ENCODE assay signal across 1 cellular context in the genomic region with DNA sequence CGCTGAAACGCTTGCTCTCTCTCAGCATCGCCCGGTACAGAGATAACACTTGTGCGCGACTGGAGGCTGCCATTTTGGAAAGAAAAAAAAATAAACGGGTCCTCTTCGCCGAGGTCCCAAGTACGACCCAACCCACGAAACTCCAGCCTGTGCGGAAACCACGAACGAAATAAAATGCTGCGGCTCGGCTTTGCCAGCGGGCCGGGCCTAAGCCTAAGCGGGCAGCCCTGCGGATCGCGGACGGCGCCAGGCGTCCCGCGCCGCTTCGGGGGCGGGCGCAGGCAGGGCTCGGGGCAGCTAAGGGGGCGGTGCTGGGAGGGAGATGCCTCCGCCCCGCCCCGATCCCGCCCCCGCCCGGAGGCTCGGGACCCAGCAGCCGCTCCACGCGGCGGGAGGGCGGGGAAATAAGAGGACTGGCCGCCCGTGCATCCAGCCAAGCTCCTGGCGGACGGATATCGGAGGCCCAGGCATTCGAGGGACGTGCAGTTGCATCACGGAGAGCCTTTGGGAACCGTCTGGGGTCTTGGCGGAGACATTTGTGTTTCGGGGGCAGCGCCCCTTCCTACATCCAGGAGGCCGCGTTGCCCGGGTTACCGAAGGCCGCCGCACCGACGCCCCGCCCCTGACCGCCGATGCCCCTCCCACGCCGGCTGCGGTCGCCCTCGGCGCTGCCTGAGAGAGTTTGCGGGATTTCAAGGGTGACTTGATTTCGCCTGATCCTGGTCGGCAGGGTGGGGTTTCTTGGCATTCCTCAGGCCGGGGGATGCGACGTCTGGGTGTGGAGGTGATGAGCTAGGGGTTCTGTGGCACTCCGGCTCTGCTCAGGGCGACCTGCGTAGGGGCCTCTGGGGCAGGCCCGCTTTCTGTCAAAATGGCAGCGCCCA.
TF ChIP-seq lines count a peak whose summit lies in the region.

A gene (plus strand): TSS at position 853 of the 884 bp plus-strand sequence.
A gene (minus strand): TSS at position 290 of the 884 bp plus-strand sequence. CDS start 217 bp downstream, at position 73.

TF ChIP-seq in HEK293, 187 proteins besides CTCF, POLR2A, EP300 and RAD21 (continued from another document and continues in another):
- TF ChIP-seq, protein P1, sequence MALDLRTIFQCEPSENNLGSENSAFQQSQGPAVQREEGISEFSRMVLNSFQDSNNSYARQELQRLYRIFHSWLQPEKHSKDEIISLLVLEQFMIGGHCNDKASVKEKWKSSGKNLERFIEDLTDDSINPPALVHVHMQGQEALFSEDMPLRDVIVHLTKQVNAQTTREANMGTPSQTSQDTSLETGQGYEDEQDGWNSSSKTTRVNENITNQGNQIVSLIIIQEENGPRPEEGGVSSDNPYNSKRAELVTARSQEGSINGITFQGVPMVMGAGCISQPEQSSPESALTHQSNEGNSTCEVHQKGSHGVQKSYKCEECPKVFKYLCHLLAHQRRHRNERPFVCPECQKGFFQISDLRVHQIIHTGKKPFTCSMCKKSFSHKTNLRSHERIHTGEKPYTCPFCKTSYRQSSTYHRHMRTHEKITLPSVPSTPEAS (tag by site-specific recombination; IDR thresholded peaks at IDR 0.05) = no peak
- TF ChIP-seq ZBTB20 (tag by site-specific recombination; IDR thresholded peaks at IDR 0.05) = no peak; the same call in none of the 2 replicates
- no peak for TF ChIP-seq ZNF624 (tag by site-specific recombination; IDR thresholded peaks at IDR 0.05)
- TF ChIP-seq SP7 (tag by site-specific recombination; IDR thresholded peaks at IDR 0.05) = peak; percentile 73
- TF ChIP-seq, protein P2, sequence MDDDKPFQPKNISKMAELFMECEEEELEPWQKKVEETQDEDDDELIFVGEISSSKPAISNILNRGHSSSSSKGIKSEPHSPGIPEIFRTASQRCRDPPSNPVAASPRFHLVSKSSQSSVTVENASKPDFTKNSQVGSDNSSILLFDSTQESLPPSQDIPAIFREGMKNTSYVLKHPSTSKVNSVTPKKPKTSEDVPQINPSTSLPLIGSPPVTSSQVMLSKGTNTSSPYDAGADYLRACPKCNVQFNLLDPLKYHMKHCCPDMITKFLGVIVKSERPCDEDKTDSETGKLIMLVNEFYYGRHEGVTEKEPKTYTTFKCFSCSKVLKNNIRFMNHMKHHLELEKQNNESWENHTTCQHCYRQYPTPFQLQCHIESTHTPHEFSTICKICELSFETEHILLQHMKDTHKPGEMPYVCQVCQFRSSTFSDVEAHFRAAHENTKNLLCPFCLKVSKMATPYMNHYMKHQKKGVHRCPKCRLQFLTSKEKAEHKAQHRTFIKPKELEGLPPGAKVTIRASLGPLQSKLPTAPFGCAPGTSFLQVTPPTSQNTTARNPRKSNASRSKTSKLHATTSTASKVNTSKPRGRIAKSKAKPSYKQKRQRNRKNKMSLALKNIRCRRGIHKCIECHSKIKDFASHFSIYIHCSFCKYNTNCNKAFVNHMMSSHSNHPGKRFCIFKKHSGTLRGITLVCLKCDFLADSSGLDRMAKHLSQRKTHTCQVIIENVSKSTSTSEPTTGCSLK (tag by site-specific recombination; IDR thresholded peaks at IDR 0.05) = no peak
- peak; percentile 59; the same call in 1 of the 2 replicates for TF ChIP-seq EGR2 (tag by site-specific recombination; IDR thresholded peaks at IDR 0.05; ENCODE audit: low read depth)
- peak; percentile 77; the same call in 1 of the 2 replicates for TF ChIP-seq ZNF501 (tag by site-specific recombination; IDR thresholded peaks at IDR 0.05)
- TF ChIP-seq MEIS1 (CRISPR knock-in tag; IDR thresholded peaks at IDR 0.05; ENCODE audit: borderline replicate concordance) = no peak
- no peak for TF ChIP-seq ZNF768 (tag by site-specific recombination; IDR thresholded peaks at IDR 0.05)
- TF ChIP-seq, protein P3, sequence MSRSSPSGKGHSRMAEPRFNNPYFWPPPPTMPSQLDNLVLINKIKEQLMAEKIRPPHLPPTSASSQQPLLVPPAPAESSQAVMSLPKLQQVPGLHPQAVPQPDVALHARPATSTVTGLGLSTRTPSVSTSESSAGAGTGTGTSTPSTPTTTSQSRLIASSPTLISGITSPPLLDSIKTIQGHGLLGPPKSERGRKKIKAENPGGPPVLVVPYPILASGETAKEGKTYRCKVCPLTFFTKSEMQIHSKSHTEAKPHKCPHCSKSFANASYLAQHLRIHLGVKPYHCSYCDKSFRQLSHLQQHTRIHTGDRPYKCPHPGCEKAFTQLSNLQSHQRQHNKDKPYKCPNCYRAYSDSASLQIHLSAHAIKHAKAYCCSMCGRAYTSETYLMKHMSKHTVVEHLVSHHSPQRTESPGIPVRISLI (tag by site-specific recombination; IDR thresholded peaks at IDR 0.05) = peak; percentile 97
- TF ChIP-seq KLF1 (tag by site-specific recombination; IDR thresholded peaks at IDR 0.05) = peak; percentile 79
- TF ChIP-seq, protein P4, sequence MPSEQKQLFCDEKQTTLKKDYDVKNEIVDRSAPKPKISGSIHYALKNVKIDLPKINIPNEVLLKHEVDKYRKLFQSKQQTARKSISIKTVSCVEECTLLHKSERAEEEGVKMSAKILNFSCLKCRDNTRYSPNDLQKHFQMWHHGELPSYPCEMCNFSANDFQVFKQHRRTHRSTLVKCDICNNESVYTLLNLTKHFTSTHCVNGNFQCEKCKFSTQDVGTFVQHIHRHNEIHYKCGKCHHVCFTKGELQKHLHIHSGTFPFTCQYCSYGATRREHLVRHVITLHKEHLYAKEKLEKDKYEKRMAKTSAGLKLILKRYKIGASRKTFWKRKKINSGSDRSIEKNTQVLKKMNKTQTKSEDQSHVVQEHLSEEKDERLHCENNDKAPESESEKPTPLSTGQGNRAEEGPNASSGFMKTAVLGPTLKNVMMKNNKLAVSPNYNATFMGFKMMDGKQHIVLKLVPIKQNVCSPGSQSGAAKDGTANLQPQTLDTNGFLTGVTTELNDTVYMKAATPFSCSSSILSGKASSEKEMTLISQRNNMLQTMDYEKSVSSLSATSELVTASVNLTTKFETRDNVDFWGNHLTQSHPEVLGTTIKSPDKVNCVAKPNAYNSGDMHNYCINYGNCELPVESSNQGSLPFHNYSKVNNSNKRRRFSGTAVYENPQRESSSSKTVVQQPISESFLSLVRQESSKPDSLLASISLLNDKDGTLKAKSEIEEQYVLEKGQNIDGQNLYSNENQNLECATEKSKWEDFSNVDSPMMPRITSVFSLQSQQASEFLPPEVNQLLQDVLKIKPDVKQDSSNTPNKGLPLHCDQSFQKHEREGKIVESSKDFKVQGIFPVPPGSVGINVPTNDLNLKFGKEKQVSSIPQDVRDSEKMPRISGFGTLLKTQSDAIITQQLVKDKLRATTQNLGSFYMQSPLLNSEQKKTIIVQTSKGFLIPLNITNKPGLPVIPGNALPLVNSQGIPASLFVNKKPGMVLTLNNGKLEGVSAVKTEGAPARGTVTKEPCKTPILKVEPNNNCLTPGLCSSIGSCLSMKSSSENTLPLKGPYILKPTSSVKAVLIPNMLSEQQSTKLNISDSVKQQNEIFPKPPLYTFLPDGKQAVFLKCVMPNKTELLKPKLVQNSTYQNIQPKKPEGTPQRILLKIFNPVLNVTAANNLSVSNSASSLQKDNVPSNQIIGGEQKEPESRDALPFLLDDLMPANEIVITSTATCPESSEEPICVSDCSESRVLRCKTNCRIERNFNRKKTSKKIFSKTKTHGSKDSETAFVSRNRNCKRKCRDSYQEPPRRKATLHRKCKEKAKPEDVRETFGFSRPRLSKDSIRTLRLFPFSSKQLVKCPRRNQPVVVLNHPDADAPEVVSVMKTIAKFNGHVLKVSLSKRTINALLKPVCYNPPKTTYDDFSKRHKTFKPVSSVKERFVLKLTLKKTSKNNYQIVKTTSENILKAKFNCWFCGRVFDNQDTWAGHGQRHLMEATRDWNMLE (tag by site-specific recombination; conservative IDR thresholded peaks at IDR 0.05; ENCODE audit: low read depth) = peak; percentile 54; the same call in 1 of the 2 replicates
- TF ChIP-seq, protein P5, sequence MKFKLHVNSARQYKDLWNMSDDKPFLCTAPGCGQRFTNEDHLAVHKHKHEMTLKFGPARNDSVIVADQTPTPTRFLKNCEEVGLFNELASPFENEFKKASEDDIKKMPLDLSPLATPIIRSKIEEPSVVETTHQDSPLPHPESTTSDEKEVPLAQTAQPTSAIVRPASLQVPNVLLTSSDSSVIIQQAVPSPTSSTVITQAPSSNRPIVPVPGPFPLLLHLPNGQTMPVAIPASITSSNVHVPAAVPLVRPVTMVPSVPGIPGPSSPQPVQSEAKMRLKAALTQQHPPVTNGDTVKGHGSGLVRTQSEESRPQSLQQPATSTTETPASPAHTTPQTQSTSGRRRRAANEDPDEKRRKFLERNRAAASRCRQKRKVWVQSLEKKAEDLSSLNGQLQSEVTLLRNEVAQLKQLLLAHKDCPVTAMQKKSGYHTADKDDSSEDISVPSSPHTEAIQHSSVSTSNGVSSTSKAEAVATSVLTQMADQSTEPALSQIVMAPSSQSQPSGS (tag by site-specific recombination; IDR thresholded peaks at IDR 0.05; ENCODE audit: low read depth) = no peak
- TF ChIP-seq ZNF10 (tag by site-specific recombination; IDR thresholded peaks at IDR 0.05) = no peak
- TF ChIP-seq ZBTB7A (tag by site-specific recombination; IDR thresholded peaks at IDR 0.05; ENCODE audit: low read depth) = no peak
- TF ChIP-seq ZNF664 (tag by site-specific recombination; IDR thresholded peaks at IDR 0.05) = no peak
- 0 out of 2 replicates have a peak, but pooled peaks have one; percentile 53 for TF ChIP-seq ZFP37 (tag by site-specific recombination; IDR thresholded peaks at IDR 0.05)
- no peak for TF ChIP-seq ZNF529 (tag by site-specific recombination; IDR thresholded peaks at IDR 0.05; ENCODE audit: insufficient replicate concordance)
- TF ChIP-seq, protein P6, sequence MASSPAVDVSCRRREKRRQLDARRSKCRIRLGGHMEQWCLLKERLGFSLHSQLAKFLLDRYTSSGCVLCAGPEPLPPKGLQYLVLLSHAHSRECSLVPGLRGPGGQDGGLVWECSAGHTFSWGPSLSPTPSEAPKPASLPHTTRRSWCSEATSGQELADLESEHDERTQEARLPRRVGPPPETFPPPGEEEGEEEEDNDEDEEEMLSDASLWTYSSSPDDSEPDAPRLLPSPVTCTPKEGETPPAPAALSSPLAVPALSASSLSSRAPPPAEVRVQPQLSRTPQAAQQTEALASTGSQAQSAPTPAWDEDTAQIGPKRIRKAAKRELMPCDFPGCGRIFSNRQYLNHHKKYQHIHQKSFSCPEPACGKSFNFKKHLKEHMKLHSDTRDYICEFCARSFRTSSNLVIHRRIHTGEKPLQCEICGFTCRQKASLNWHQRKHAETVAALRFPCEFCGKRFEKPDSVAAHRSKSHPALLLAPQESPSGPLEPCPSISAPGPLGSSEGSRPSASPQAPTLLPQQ (tag by site-specific recombination; IDR thresholded peaks at IDR 0.05) = peak; percentile 61; the same call in 1 of the 2 replicates
- TF ChIP-seq, protein P7, sequence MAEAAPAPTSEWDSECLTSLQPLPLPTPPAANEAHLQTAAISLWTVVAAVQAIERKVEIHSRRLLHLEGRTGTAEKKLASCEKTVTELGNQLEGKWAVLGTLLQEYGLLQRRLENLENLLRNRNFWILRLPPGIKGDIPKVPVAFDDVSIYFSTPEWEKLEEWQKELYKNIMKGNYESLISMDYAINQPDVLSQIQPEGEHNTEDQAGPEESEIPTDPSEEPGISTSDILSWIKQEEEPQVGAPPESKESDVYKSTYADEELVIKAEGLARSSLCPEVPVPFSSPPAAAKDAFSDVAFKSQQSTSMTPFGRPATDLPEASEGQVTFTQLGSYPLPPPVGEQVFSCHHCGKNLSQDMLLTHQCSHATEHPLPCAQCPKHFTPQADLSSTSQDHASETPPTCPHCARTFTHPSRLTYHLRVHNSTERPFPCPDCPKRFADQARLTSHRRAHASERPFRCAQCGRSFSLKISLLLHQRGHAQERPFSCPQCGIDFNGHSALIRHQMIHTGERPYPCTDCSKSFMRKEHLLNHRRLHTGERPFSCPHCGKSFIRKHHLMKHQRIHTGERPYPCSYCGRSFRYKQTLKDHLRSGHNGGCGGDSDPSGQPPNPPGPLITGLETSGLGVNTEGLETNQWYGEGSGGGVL (tag by site-specific recombination; IDR thresholded peaks at IDR 0.05) = peak; percentile 54; the same call in 1 of the 2 replicates
- TF ChIP-seq WT1 (tag by site-specific recombination; IDR thresholded peaks at IDR 0.05) = peak; percentile 30; the same call in 1 of the 2 replicates
- 0 out of 2 replicates have a peak, but pooled peaks have one; percentile 34 for TF ChIP-seq ZNF24 (tag by site-specific recombination; IDR thresholded peaks at IDR 0.05)
- no peak for TF ChIP-seq ZNF133 (tag by site-specific recombination; IDR thresholded peaks at IDR 0.05)
- TF ChIP-seq, protein P8, sequence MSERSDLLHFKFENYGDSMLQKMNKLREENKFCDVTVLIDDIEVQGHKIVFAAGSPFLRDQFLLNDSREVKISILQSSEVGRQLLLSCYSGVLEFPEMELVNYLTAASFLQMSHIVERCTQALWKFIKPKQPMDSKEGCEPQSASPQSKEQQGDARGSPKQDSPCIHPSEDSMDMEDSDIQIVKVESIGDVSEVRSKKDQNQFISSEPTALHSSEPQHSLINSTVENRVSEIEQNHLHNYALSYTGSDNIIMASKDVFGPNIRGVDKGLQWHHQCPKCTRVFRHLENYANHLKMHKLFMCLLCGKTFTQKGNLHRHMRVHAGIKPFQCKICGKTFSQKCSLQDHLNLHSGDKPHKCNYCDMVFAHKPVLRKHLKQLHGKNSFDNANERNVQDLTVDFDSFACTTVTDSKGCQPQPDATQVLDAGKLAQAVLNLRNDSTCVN (tag by site-specific recombination; optimal IDR thresholded peaks at IDR 0.05) = peak; percentile 41
- TF ChIP-seq, protein P9, sequence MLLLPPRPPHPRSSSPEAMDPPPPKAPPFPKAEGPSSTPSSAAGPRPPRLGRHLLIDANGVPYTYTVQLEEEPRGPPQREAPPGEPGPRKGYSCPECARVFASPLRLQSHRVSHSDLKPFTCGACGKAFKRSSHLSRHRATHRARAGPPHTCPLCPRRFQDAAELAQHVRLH (tag by site-specific recombination; IDR thresholded peaks at IDR 0.05) = 0 out of 2 replicates have a peak, but pooled peaks have one; percentile 40
- TF ChIP-seq, protein P10, sequence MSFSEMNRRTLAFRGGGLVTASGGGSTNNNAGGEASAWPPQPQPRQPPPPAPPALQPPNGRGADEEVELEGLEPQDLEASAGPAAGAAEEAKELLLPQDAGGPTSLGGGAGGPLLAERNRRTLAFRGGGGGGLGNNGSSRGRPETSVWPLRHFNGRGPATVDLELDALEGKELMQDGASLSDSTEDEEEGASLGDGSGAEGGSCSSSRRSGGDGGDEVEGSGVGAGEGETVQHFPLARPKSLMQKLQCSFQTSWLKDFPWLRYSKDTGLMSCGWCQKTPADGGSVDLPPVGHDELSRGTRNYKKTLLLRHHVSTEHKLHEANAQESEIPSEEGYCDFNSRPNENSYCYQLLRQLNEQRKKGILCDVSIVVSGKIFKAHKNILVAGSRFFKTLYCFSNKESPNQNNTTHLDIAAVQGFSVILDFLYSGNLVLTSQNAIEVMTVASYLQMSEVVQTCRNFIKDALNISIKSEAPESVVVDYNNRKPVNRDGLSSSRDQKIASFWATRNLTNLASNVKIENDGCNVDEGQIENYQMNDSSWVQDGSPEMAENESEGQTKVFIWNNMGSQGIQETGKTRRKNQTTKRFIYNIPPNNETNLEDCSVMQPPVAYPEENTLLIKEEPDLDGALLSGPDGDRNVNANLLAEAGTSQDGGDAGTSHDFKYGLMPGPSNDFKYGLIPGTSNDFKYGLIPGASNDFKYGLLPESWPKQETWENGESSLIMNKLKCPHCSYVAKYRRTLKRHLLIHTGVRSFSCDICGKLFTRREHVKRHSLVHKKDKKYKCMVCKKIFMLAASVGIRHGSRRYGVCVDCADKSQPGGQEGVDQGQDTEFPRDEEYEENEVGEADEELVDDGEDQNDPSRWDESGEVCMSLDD (tag by site-specific recombination; IDR thresholded peaks at IDR 0.05) = peak; percentile 45; the same call in 1 of the 2 replicates
- TF ChIP-seq ZFP69B (tag by site-specific recombination; IDR thresholded peaks at IDR 0.05) = no peak
- peak; percentile 97 for TF ChIP-seq YY1 (tag by site-specific recombination; IDR thresholded peaks at IDR 0.05)
- TF ChIP-seq ZNF585B (tag by site-specific recombination; IDR thresholded peaks at IDR 0.05) = no peak
- TF ChIP-seq YY2 (tag by site-specific recombination; IDR thresholded peaks at IDR 0.05) = peak; percentile 96
- TF ChIP-seq ZNF623 (tag by site-specific recombination; IDR thresholded peaks at IDR 0.05) = peak; percentile 24; the same call in 1 of the 2 replicates
- no peak for TF ChIP-seq REPIN1 (tag by site-specific recombination; IDR thresholded peaks at IDR 0.05; ENCODE audit: low read depth)
- TF ChIP-seq ZNF658 (tag by site-specific recombination; IDR thresholded peaks at IDR 0.05) = no peak
